10 cellular contexts compared by ENCODE assay signal in the genomic region with DNA sequence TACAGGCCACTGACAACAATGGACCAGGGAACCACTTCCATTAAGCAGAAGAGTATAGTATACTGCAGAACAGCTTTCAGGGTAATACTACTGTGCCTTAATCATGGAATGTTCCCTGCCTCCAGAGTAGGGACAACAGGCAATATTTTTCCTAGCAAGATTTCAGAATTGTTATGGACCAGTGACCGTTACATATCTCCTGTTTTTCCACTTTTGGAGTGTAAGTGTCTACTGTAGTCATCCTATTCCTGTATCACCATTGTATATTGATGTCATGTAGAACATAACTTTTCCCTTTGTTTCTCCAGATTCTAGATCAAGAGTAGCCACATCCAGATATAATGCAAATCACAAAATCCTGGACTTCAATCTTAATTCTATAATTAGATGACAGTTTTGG. TPM values are rescaled to one million over a fixed set of nuclear protein-coding genes. Genes with fewer than 3 reads are reported as not detected.
"Had no signal": no experiment of that assay in that cellular context is flagged by ENCODE, and none has a peak within 500 bp of the region (broad histone marks: within the 10 kb centered on the region; RNA-seq: fewer than 3 reads in every experiment).

No MANE protein-coding gene starts in this region.

- DNase-seq: IMR-90, KBM-7, KG1 had no signal

- H3K27ac ChIP-seq: HL-60, KMS-11 had no signal

- FAIRE-seq: HepG2, HTR-8/SVneo had no signal

- ATAC-seq: HepG2 had no signal

- H3K9ac ChIP-seq: KMS-11 had no signal

- H3K4me2 ChIP-seq: KMS-11 had no signal

RNA-seq across cellular contexts. Expression of a gene that starts 1.9 kb away (rescaled TPM):
- total RNA-seq: HepG2, HT-29, HT1080, IMR-90 had no signal
- polyA plus RNA-seq: HepG2, IgD-negative memory B cell, IMR-90 had no signal

RNA-seq across cellular contexts. Expression of a gene that starts 16.1 kb away (rescaled TPM):
- total RNA-seq: HepG2, HT-29, HT1080, IMR-90 had no signal
- polyA plus RNA-seq: HepG2, IgD-negative memory B cell, IMR-90 had no signal
